Comparison of ENCODE assay signal across 8 cellular contexts in the genomic region with DNA sequence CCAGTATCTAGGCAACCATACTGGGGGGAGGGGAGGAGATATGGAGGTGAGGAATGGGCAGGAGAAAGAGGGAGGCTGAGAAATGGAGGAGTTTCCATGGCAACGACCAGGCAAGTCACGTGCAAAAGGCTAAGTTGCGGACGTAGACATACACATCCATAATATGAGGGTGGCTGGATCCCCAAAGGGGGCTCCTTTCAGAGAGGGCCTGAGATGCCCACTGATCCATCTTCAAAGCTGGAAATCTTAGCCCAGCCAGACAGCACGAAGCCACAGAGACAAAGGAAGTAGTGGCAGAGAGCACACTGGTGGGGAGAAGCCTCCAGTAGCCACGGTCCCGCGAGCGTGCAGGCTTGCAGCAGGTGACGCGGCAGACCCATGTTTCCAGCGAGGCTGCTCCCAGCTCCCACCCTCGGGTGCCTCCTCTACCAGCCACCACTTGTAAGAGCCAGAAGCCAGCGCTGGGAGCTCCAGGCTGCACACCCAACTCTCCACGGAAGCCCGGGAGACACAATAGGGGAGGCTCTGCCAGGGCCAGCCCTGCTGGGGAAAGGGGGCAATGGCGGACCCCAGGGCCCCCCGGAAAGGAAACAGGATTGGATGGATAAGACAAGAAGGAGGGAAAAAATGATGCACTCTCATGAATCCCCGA. TPM values are rescaled to one million over a fixed set of nuclear protein-coding genes. Genes with fewer than 3 reads are reported as not detected.
DNase-seq lines count a peak whose midpoint lies in the region; ATAC-seq and TF ChIP-seq lines count a peak whose summit lies in the region.

No MANE protein-coding gene starts in this region.

- 4% methylated on average over 19 of the region's 19 CpGs for WGBS in right cardiac atrium
- WGBS in smooth muscle cell (ENCODE audit: low lambda C conversion rate): 26% methylated on average over 18 of the region's 19 CpGs

- H4K20me1 ChIP-seq in smooth muscle cell (ENCODE audit: low read depth): peaks cover 8% of the 10 kb centered on the region

- DNase-seq in activated CD4-positive, CD25-positive, alpha-beta regulatory T cell (lab: John Stamatoyannopoulos, UW): no peak
- DNase-seq in activated CD8-positive, alpha-beta memory T cell treated with anti-CD3 and anti-CD28 coated beads, Interleukin-2, amount 50 U/mL, for 4 hours: peak; percentile 37
- peak in 2 of 3 donors; percentile 67 to 73 for DNase-seq in right cardiac atrium
- no peak for DNase-seq in smooth muscle cell (lab: John Stamatoyannopoulos, UW; ENCODE audit: unreplicated experiment)
- DNase-seq in H4 (ENCODE audit: low spot score): no peak
- DNase-seq in GM19240 (ENCODE audit: insufficient read length, low spot score): no peak

- no peaks in the 10 kb centered on the region for H3F3A ChIP-seq in smooth muscle cell (ENCODE audit: low read depth)

- ATAC-seq in activated CD4-positive, CD25-positive, alpha-beta regulatory T cell treated with anti-CD3 and anti-CD28 coated beads, Interleukin-2, amount 50 U/mL, for 24 hours: peak; percentile 41
- peak; percentile 1 for ATAC-seq in right cardiac atrium
- ATAC-seq in GM19455 (IDR thresholded peaks at IDR 0.05; ENCODE audit: unreplicated experiment): no peak

- H2AFZ ChIP-seq in smooth muscle cell (ENCODE audit: low read depth): peak overlapping the region; percentile 84

- H3K27ac ChIP-seq in right cardiac atrium (ENCODE audit: low read length) (no peak overlapping the region), smooth muscle cell (ENCODE audit: low read depth) (no peak overlapping the region)

- no peaks in the 10 kb centered on the region for H3K27me3 ChIP-seq in right cardiac atrium (ENCODE audit: control insufficient read depth, insufficient read depth)
- H3K27me3 ChIP-seq in smooth muscle cell (ENCODE audit: low read depth): no peaks in the 10 kb centered on the region

- peaks cover 13% of the 10 kb centered on the region for H3K4me1 ChIP-seq in right cardiac atrium (ENCODE audit: control insufficient read depth, insufficient read depth, low read length)
- H3K4me1 ChIP-seq in smooth muscle cell (ENCODE audit: low read depth): peaks cover 13% of the 10 kb centered on the region

- H3K79me2 ChIP-seq in smooth muscle cell (ENCODE audit: low read depth): no peaks in the 10 kb centered on the region

- intact Hi-C loops in right cardiac atrium (cut with DNase I): no loop called here

- peak overlapping the region; percentile 88 for H3K4me2 ChIP-seq in smooth muscle cell

- H3K9me3 ChIP-seq in right cardiac atrium (ENCODE audit: control insufficient read depth, low read length) (no peaks in the 10 kb centered on the region), smooth muscle cell (replicated peaks; ENCODE audit: low read depth) (no peaks in the 10 kb centered on the region)

- H3K36me3 ChIP-seq in smooth muscle cell (ENCODE audit: low read depth): no peaks in the 10 kb centered on the region

- H3K4me3 ChIP-seq in right cardiac atrium (ENCODE audit: low read length) (peak overlapping the region; percentile 71), smooth muscle cell (peak overlapping the region; percentile 92)

- no peak overlapping the region for H3K9ac ChIP-seq in smooth muscle cell (ENCODE audit: low read depth)

- no peak for TF ChIP-seq CTCF in smooth muscle cell (IDR thresholded peaks at IDR 0.05; ENCODE audit: borderline replicate concordance, insufficient read depth, poor library complexity, severe bottlenecking)

RNA-seq across cellular contexts. Expression of gene FXYD6, which starts 0.9 kb away (rescaled TPM):
- total RNA-seq in right cardiac atrium (10 to 100 TPM; 36.1 to 47.8 (median 40.9) TPM), smooth muscle cell (24.6 and 27.7 TPM in 2 replicates)
- polyA plus RNA-seq in right cardiac atrium (54.1 TPM), smooth muscle cell (50.1 and 84.5 TPM in 2 replicates)
- total RNA-seq in H4 (2014; rRNA removed; shearing (Covaris generic)): 12.8 and 15.8 TPM in 2 replicates

RNA-seq across cellular contexts. Expression of gene FXYD2, which starts 51.0 kb away (rescaled TPM):
- 1 to 10 TPM; 1.1 to 4.0 (median 1.9) TPM for total RNA-seq in right cardiac atrium
- polyA plus RNA-seq in right cardiac atrium: 2.1 TPM
- 0.40 TPM in 1 of 2 replicates, not detected in the other for total RNA-seq in smooth muscle cell
- polyA plus RNA-seq in smooth muscle cell: 1.00 and 2.3 TPM in 2 replicates
- total RNA-seq in H4 (2014; rRNA removed; shearing (Covaris generic)): not detected in 2 replicates

RNA-seq across cellular contexts. Expression of gene TMPRSS13, which starts 53.7 kb away (rescaled TPM):
- under 1 TPM in 1 of 4 donors, not detected in 3; 0.11 TPM for total RNA-seq in right cardiac atrium
- 0.07 TPM for polyA plus RNA-seq in right cardiac atrium
- 0.90 and 1.3 TPM in 2 replicates for total RNA-seq in smooth muscle cell
- 0.73 TPM in 1 of 2 replicates, not detected in the other for polyA plus RNA-seq in smooth muscle cell
- 0.33 TPM in 1 of 2 replicates, not detected in the other for total RNA-seq in H4 (2014; rRNA removed; shearing (Covaris generic))

Comparison
In these comparisons a context has a peak if more than half of its experiments do, and no peak if none do; other contexts are left out.
1. DNase-seq: peak in activated CD8-positive, alpha-beta memory T cell treated with anti-CD3 and anti-CD28 coated beads, Interleukin-2, amount 50 U/mL, for 4 hours (single experiment) and right cardiac atrium (2 of 3); none in activated CD4-positive, CD25-positive, alpha-beta regulatory T cell (0 of 4), smooth muscle cell (single experiment), H4 (single experiment) and GM19240 (single experiment).